Comparison of ENCODE assay signal across 7 cellular contexts in the genomic region with DNA sequence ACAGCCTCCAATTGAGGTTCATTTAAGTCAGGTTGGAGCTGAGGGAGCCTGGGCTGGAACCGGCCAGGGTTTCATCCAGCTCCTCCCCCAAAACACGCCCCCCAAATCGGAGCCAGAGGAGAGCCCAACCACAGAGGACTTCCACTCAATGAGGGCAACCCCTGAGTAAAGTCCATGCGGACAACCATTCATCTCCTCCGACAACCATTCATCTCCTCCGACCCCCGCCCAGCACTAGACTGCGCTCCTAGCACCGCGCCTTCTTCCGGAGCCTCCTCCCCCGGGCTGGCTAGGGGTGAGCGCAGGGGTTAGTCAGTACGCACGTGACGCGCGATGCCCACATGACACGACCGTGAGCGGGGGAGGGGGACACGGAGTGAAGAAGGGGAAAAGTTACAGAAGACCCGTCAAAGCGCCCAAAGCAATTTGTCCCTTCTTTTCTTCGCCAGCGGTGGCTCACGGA.
DNase-seq lines count a peak whose midpoint lies in the region; ATAC-seq lines count a peak whose summit lies in the region.

No MANE protein-coding gene starts in this region.

- peak overlapping the region; percentile 95 for H3K27ac ChIP-seq in caudate nucleus (ENCODE audit: low read depth, low read length)

- DNase-seq in GM04504 (ENCODE audit: low read depth) (peak; percentile 64), NCI-H526 treated with DMSO at 0.1 percent for 48 hours (lab: John Stamatoyannopoulos, UW) (peak; percentile 19), caudate nucleus (lab: John Stamatoyannopoulos, UW) (peak in 60 of 61 donors; percentile 46 to 91 (median 84)), iPS-NIHi11 (ENCODE audit: low spot score) (peak; percentile 70), retina (peak; percentile 92), NOMO-1 treated with dmso at 0.1 percent for 144 hours (lab: John Stamatoyannopoulos, UW; ENCODE audit: unreplicated experiment) (no peak)

- ATAC-seq in GM21526 (IDR thresholded peaks at IDR 0.05; ENCODE audit: low FRiP score, unreplicated experiment), result no peak
